1 cellular context compared by ENCODE assay signal in the genomic region with DNA sequence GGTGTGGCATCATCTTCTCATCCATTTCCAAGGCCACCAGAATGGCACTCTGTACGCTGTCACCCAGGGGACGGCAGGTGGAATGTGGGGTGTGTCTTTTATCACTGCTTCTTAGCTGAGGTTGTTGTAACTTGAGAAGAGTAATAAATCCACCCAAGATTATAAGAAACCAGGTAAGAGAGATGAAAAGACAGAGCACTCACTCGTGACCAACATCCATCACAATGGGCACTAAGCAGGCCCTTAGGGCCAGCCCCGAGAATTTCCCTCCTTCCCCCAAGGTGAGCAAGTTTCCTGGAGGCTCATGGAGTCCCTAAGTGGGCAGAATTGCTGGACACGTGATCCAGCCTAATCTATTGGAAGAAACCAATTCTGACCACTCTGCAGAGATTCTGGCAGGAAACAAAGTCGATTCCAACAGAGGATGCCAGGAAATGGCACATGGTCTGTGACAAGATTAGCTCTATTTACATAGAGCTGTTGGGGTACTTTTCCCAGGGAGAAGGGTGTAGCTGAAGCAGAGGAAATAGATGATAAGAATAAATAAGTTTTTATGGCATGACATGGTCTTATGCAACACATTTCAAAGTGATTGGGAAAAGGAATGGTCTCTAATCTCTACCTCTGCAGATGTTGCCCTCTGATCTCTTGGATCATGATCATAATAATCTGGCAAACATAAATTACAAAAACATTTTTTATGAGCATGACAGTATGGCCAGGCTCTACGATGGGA.
TF ChIP-seq lines count a peak whose summit lies in the region.

No MANE protein-coding gene starts in this region.

TF ChIP-seq in HCT116, 20 proteins besides CTCF, POLR2A, EP300 and RAD21 (continued from another document):
- TF ChIP-seq, protein P1, sequence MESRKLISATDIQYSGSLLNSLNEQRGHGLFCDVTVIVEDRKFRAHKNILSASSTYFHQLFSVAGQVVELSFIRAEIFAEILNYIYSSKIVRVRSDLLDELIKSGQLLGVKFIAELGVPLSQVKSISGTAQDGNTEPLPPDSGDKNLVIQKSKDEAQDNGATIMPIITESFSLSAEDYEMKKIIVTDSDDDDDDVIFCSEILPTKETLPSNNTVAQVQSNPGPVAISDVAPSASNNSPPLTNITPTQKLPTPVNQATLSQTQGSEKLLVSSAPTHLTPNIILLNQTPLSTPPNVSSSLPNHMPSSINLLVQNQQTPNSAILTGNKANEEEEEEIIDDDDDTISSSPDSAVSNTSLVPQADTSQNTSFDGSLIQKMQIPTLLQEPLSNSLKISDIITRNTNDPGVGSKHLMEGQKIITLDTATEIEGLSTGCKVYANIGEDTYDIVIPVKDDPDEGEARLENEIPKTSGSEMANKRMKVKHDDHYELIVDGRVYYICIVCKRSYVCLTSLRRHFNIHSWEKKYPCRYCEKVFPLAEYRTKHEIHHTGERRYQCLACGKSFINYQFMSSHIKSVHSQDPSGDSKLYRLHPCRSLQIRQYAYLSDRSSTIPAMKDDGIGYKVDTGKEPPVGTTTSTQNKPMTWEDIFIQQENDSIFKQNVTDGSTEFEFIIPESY (IDR thresholded peaks at IDR 0.05; ENCODE audit: extremely low read depth, insufficient replicate concordance, low read length) = no peak
